ENCODE assay signal across 8 cellular contexts in the genomic region with DNA sequence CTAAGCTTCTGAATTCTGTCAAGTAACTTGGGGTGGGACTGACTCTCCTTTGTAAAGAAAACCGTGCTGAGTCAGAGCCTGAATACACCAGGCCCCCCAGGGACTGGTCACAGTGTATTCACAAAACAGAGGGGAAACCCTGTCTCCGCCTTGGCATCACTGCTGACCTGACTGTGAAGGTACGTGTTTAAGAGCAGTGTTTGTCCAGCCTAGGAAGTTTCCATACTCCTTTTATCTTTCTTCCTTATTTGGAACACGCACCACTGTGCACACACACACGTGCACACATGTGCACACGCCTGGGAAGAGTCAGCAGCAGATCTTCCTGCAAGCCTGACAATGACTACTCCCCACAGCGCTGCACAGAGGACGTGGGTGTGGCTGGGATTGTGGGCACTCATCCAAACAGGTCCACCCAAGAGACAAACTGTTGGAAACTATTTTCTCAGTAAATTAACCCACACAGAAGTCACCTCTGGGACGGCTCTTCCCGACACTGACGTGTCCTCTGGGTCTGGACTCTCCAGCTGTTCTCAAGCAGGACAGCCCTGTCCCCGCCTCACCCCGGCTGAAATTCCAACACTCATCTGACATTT.
DNase-seq lines count a peak whose midpoint lies in the region; ATAC-seq and TF ChIP-seq lines count a peak whose summit lies in the region.

No MANE protein-coding gene starts in this region.

- peaks cover 0 to 54% (median 3%) of the 10 kb centered on the region in 3 donors for H3K36me3 Mint-ChIP-seq in naive thymus-derived CD8-positive, alpha-beta T cell

- no peak for TF ChIP-seq CTCF in GM13976 (IDR thresholded peaks at IDR 0.05; ENCODE audit: borderline replicate concordance, control extremely low read depth, extremely low read depth, insufficient read depth, missing control alignments)

- H3K4me1 Mint-ChIP-seq in naive thymus-derived CD8-positive, alpha-beta T cell: peaks cover 13 to 41% (median 31%) of the 10 kb centered on the region in 4 donors

- no peak for TF ChIP-seq POLR2A in erythroblast (IDR thresholded peaks at IDR 0.05; ENCODE audit: low read length)

- H3K27ac Mint-ChIP-seq in naive thymus-derived CD8-positive, alpha-beta T cell: no peak overlapping the region

- POLR2A ChIA-PET in naive thymus-derived CD8-positive, alpha-beta T cell (lab: Charles Lee): no interaction called here

- no peak overlapping the region for H3K4me3 Mint-ChIP-seq in naive thymus-derived CD8-positive, alpha-beta T cell

- no peaks in the 10 kb centered on the region for H3K9me3 Mint-ChIP-seq in naive thymus-derived CD8-positive, alpha-beta T cell

- peak; percentile 2 to 4 for DNase-seq in erythroblast (lab: John Stamatoyannopoulos, UW)
- peak; percentile 66 for DNase-seq in renal cortical epithelial cell (ENCODE audit: low read depth)
- DNase-seq in stimulated activated CD4-positive, alpha-beta T cell treated with anti-CD3 and anti-CD28 coated beads, Interleukin-12 subunit alpha, Interleukin-12 subunit beta, amount 100 ng/mL, for 4 hours: no peak
- DNase-seq in naive thymus-derived CD8-positive, alpha-beta T cell: no peak
- DNase-seq in DMS79 (lab: John Stamatoyannopoulos, UW): no peak
- DNase-seq in GM13976 (ENCODE audit: low spot score): no peak

- H3K27me3 Mint-ChIP-seq in naive thymus-derived CD8-positive, alpha-beta T cell: no peaks in the 10 kb centered on the region

- in situ Hi-C loops in GM13976 (cut with MboI; ENCODE audit: low sequenced_read_pairs, unreplicated experiment): no loop called here

- ATAC-seq in GM19395 (IDR thresholded peaks at IDR 0.05; ENCODE audit: unreplicated experiment) (peak; percentile 66), HG03354 (IDR thresholded peaks at IDR 0.05; ENCODE audit: poor library complexity, severe bottlenecking, unreplicated experiment) (peak; percentile 91)
- no peak for ATAC-seq in naive thymus-derived CD8-positive, alpha-beta T cell

Comparison
In these comparisons a context has a peak if more than half of its experiments do, and no peak if none do; other contexts are left out.
1. ATAC-seq: peak in GM19395 (single experiment) and HG03354 (single experiment); none in naive thymus-derived CD8-positive, alpha-beta T cell (0 of 2).
2. DNase-seq: peak in erythroblast (2 of 2) and renal cortical epithelial cell (single experiment); none in stimulated activated CD4-positive, alpha-beta T cell treated with anti-CD3 and anti-CD28 coated beads, Interleukin-12 subunit alpha, Interleukin-12 subunit beta, amount 100 ng/mL, for 4 hours (single experiment), naive thymus-derived CD8-positive, alpha-beta T cell (0 of 10), DMS79 (single experiment) and GM13976 (single experiment).